Comparison of ENCODE assay signal across 1 cellular context in the genomic region with DNA sequence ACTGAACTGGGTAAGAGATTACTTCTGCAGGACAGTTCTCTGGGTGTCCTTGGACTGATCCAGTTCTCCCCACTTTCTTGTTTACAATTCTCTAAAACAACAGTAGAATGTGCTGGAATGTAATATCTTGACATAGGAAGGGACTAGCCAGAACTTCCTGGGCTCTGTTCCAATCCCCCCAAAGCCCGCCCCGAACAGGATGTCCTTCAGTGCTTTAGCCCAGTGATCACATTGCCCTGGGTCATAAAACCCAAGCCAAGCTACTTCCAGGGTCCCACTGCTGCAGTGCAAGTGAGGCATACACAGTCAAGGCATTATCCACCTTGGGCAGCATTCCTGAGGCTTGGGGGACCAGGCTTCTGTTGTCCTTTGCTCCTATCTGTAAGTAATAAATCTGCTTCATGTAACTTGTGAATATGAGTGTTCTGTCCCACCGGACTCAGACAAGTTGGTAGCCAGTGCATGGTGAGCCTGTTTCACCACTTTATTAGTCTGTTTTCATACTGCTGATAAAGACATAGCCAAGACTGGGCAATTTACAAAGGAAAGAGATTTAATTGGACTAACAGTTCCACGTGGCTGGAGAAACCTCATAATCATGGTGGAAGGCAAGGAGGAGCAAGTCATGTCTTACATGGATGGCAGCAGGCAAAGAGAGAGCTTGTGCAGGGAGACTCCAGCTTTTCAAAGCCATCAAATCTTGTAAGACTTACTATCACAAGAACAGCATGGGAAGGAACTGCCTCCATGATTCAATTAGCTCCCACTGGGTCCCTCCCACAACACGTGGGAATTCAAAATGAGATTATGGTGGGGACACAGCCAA.
TF ChIP-seq lines count a peak whose summit lies in the region.

No MANE protein-coding gene starts in this region.

TF ChIP-seq in HepG2, 621 proteins besides CTCF, POLR2A, EP300 and RAD21 (continued from another document):
- peak; percentile 78 for TF ChIP-seq FOXA3 (CRISPR knock-in tag; IDR thresholded peaks at IDR 0.05)
- TF ChIP-seq ZNF780A (CRISPR knock-in tag; IDR thresholded peaks at IDR 0.05): no peak
- TF ChIP-seq, protein P1, sequence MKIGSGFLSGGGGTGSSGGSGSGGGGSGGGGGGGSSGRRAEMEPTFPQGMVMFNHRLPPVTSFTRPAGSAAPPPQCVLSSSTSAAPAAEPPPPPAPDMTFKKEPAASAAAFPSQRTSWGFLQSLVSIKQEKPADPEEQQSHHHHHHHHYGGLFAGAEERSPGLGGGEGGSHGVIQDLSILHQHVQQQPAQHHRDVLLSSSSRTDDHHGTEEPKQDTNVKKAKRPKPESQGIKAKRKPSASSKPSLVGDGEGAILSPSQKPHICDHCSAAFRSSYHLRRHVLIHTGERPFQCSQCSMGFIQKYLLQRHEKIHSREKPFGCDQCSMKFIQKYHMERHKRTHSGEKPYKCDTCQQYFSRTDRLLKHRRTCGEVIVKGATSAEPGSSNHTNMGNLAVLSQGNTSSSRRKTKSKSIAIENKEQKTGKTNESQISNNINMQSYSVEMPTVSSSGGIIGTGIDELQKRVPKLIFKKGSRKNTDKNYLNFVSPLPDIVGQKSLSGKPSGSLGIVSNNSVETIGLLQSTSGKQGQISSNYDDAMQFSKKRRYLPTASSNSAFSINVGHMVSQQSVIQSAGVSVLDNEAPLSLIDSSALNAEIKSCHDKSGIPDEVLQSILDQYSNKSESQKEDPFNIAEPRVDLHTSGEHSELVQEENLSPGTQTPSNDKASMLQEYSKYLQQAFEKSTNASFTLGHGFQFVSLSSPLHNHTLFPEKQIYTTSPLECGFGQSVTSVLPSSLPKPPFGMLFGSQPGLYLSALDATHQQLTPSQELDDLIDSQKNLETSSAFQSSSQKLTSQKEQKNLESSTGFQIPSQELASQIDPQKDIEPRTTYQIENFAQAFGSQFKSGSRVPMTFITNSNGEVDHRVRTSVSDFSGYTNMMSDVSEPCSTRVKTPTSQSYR (CRISPR knock-in tag; IDR thresholded peaks at IDR 0.05; ENCODE audit: borderline replicate concordance): no peak
- TF ChIP-seq JUNB (CRISPR knock-in tag; IDR thresholded peaks at IDR 0.05; ENCODE audit: borderline replicate concordance): no peak
- TF ChIP-seq, protein P2, sequence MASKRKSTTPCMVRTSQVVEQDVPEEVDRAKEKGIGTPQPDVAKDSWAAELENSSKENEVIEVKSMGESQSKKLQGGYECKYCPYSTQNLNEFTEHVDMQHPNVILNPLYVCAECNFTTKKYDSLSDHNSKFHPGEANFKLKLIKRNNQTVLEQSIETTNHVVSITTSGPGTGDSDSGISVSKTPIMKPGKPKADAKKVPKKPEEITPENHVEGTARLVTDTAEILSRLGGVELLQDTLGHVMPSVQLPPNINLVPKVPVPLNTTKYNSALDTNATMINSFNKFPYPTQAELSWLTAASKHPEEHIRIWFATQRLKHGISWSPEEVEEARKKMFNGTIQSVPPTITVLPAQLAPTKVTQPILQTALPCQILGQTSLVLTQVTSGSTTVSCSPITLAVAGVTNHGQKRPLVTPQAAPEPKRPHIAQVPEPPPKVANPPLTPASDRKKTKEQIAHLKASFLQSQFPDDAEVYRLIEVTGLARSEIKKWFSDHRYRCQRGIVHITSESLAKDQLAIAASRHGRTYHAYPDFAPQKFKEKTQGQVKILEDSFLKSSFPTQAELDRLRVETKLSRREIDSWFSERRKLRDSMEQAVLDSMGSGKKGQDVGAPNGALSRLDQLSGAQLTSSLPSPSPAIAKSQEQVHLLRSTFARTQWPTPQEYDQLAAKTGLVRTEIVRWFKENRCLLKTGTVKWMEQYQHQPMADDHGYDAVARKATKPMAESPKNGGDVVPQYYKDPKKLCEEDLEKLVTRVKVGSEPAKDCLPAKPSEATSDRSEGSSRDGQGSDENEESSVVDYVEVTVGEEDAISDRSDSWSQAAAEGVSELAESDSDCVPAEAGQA (IDR thresholded peaks at IDR 0.05; ENCODE audit: low read depth): no peak
- TF ChIP-seq, protein P2 (CRISPR knock-in tag; IDR thresholded peaks at IDR 0.05; ENCODE audit: borderline replicate concordance): no peak
- TF ChIP-seq PHF5A (CRISPR knock-in tag; IDR thresholded peaks at IDR 0.05; ENCODE audit: low read depth, unreplicated experiment): peak; percentile 56
- no peak for TF ChIP-seq NR2F6 (IDR thresholded peaks at IDR 0.05)
- peak; percentile 26; the same call in 1 of the 2 replicates for TF ChIP-seq NR2F6 (CRISPR knock-in tag; IDR thresholded peaks at IDR 0.05)
